8 cellular contexts compared by ENCODE assay signal in the genomic region with DNA sequence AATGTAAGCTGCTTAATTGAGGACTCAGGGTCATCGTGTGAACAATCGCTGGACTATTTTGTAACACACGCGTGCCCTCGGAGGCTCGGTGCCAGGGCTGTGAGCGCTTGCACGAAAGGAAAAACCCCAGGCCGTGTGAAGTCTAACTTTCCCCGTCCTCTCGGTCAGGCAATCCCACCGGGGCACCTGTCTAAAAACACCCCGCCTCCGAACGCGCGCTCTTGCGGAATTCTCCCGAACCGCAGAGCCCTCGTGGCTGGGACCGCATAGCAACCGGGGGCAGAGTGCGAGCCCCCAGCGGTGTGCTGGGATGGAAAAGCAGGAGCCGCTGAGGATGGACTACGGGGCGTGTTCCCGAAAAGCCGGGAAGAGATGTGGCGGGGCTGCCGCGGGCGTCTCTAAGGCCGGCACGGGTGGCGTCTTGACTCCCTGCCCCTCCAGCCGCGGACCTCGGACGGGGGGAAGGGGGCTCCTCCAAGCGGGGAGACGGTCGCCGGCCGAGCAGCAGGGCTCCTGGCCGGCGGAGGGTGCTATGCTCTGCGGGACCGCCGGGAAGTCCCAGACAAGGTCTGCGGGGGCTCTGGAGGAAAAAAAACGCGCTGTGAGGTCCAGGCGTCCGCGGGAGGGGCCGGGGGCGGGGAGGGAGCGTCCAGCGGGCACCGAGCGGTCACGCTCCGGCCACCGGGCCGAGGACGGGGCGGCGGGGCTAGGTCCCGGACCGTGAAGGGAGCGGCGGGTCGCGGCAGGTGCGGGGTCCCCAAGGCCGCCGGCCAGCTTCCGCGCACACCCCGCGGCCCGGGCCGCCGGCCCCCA. TPM values are rescaled to one million over a fixed set of nuclear protein-coding genes. Genes with fewer than 3 reads are reported as not detected.
DNase-seq lines count a peak whose midpoint lies in the region; ATAC-seq, FAIRE-seq and TF ChIP-seq lines count a peak whose summit lies in the region.

No MANE protein-coding gene starts in this region.

- TF ChIP-seq POLR2A in ovary (IDR thresholded peaks at IDR 0.05), result no peak

- H3K27ac ChIP-seq in ovary, result peak overlapping the region; percentile 92 to 99

- no peaks in the 10 kb centered on the region for H3K36me3 ChIP-seq in ovary

- peak; percentile 7 for ATAC-seq in GM18508 (IDR thresholded peaks at IDR 0.05; ENCODE audit: insufficient read depth, unreplicated experiment)
- peak; percentile 24 for ATAC-seq in HG03097 (IDR thresholded peaks at IDR 0.05; ENCODE audit: low FRiP score, unreplicated experiment)

- peak in 2 of 3 donors; percentile 29 to 32 for TF ChIP-seq CTCF in ovary (IDR thresholded peaks at IDR 0.05)

- H3K4me3 ChIP-seq in ovary, result peak overlapping the region; percentile 76

- H3K4me1 ChIP-seq in ovary (ENCODE audit: insufficient read depth), result peaks cover 2% of the 10 kb centered on the region

- no peak for FAIRE-seq in urothelium cell line (lab: Jason Lieb, UNC)

- H3K9me3 ChIP-seq in ovary, result no peaks in the 10 kb centered on the region

- no peak for TF ChIP-seq EP300 in ovary (IDR thresholded peaks at IDR 0.05)

- intact Hi-C loops in ovary (cut with DNase I), result loop anchor here (5.0 to 10.0 kb wide), 4 partner anchors 54 to 792 kb away; a partner anchor contains a TSS

- WGBS in ovary, 3 donors, result 1% methylated on average over 50 to 86 of the region's 86 CpGs

- H3K27me3 ChIP-seq in ovary, result no peaks in the 10 kb centered on the region

- DNase-seq in AG08396 (ENCODE audit: low spot score), result peak; percentile 50
- peak; percentile 81 for DNase-seq in RPMI7951 (ENCODE audit: low read depth)
- peak; percentile 70 for DNase-seq in activated naive CD4-positive, alpha-beta T cell treated with Interleukin-2 at 50 U/mL for 16 hours
- DNase-seq in globus pallidus (ENCODE audit: low spot score), result peak; percentile 61
- peak in 4 of 5 donors; percentile 56 to 76 (median 68) for DNase-seq in ovary
- DNase-seq in urothelium cell line (ENCODE audit: low spot score), result peak; percentile 38

RNA-seq across cellular contexts. Expression of a gene that starts 0.9 kb away (rescaled TPM):
- total RNA-seq in RPMI7951 (2014; rRNA removed; shearing (Covaris generic)), result 13.4 and 15.7 TPM in 2 replicates
- 10 to 100 TPM; 18.7 to 41.4 (median 23.4) TPM for total RNA-seq in ovary
- polyA plus RNA-seq in ovary, result 1 to 10 TPM; 4.1 to 6.2 TPM

RNA-seq across cellular contexts. Expression of a gene that starts 55.4 kb away (rescaled TPM):
- 18.5 and 18.8 TPM in 2 replicates for total RNA-seq in RPMI7951 (2014; rRNA removed; shearing (Covaris generic))
- total RNA-seq in ovary, result 10 to 100 TPM; 24.2 to 58.6 (median 37.4) TPM
- polyA plus RNA-seq in ovary, result 10 to 100 TPM; 18.9 to 61.5 TPM

Comparison
In these comparisons a context has a peak if more than half of its experiments do, and no peak if none do; other contexts are left out.
1. Peak in every context shown above with its lines: DNase-seq, ATAC-seq, H3K4me3 ChIP-seq and H3K27ac ChIP-seq.